13 cellular contexts compared by ENCODE assay signal in genomic region chr12:117042171-117042809, GRCh38. TPM values are rescaled to one million over a fixed set of nuclear protein-coding genes. Genes with fewer than 3 reads are reported as not detected.
DNase-seq lines count a peak whose midpoint lies in the region; ATAC-seq and TF ChIP-seq lines count a peak whose summit lies in the region.
"Had no signal": no experiment of that assay in that cellular context is flagged by ENCODE, and none has a peak within 500 bp of the region (broad histone marks: within the 10 kb centered on the region; RNA-seq: fewer than 3 reads in every experiment).

No MANE protein-coding gene starts in this region.

- H2AFZ ChIP-seq in H9 (ENCODE audit: low read length) = no peak overlapping the region

- no peak overlapping the region for H3K18ac ChIP-seq in H9 (ENCODE audit: insufficient read length, low read depth, low read length)

- intact Hi-C loops in right cardiac atrium (cut with DNase I) (no loop called here), stomach (cut with DNase I; ENCODE audit: low total_unique reads) (no loop called here), dorsolateral prefrontal cortex (cut with DNase I) (no loop called here)

- no peaks in the 10 kb centered on the region for H3K27me3 ChIP-seq in H9 (ENCODE audit: insufficient read depth, low read length)
- no peaks in the 10 kb centered on the region for H3K27me3 ChIP-seq in right cardiac atrium (ENCODE audit: control insufficient read depth, insufficient read depth)
- H3K27me3 ChIP-seq in stomach = no peaks in the 10 kb centered on the region
- H3K27me3 ChIP-seq in dorsolateral prefrontal cortex = peaks cover 0 to 4% (median 0%) of the 10 kb centered on the region in 45 donors
- H3K27me3 ChIP-seq in gastroesophageal sphincter = peaks cover 27% of the 10 kb centered on the region

- TF ChIP-seq EP300 in stomach (IDR thresholded peaks at IDR 0.05) (no peak), gastroesophageal sphincter (IDR thresholded peaks at IDR 0.05) (no peak)

- ATAC-seq in right cardiac atrium (peak; percentile 55 to 93), gastroesophageal sphincter (no peak)
- ATAC-seq: GM12878 had no signal

- H2BK20ac ChIP-seq in H9 (ENCODE audit: low read depth, low read length, poor library complexity, severe bottlenecking) = no peak overlapping the region

- H4K5ac ChIP-seq in H9 (ENCODE audit: insufficient read length, low read depth, low read length) = no peak overlapping the region

- no peak overlapping the region for H3K9ac ChIP-seq in H9 (ENCODE audit: extremely low read depth, insufficient read length, low read length)

- no peaks in the 10 kb centered on the region for H3K9me3 Mint-ChIP-seq in H9
- H3K9me3 Mint-ChIP-seq: neural crest cell had no signal

- H3K4me3 Mint-ChIP-seq in H9 = no peak overlapping the region
- H3K4me3 Mint-ChIP-seq: neural crest cell had no signal

- no peaks in the 10 kb centered on the region for H3K9me3 ChIP-seq in H9 (ENCODE audit: control insufficient read depth, low read depth, low read length)
- no peaks in the 10 kb centered on the region for H3K9me3 ChIP-seq in right cardiac atrium (ENCODE audit: control insufficient read depth, low read length)
- no peaks in the 10 kb centered on the region for H3K9me3 ChIP-seq in stomach
- H3K9me3 ChIP-seq in gastroesophageal sphincter = no peaks in the 10 kb centered on the region

- no peaks in the 10 kb centered on the region; the same call in 1 of the 2 replicates for H3K27me3 Mint-ChIP-seq in H9 (ENCODE audit: low read depth)

- TF ChIP-seq CTCF in H9 (conservative IDR thresholded peaks at IDR 0.05) = no peak
- no peak for TF ChIP-seq CTCF in stomach (IDR thresholded peaks at IDR 0.05)
- no peak for TF ChIP-seq CTCF in dorsolateral prefrontal cortex (IDR thresholded peaks at IDR 0.05 in 54 of 56, conservative IDR thresholded peaks at IDR 0.05 in 2 of 56; ENCODE audit: low read depth in 1 of 56, partially characterized antibody in 56 of 56)
- no peak for TF ChIP-seq CTCF in gastroesophageal sphincter (IDR thresholded peaks at IDR 0.05)

- no peaks in the 10 kb centered on the region for H4K20me1 ChIP-seq in H9 (ENCODE audit: control insufficient read depth, insufficient read depth, insufficient read length)

- peaks cover 21 to 47% of the 10 kb centered on the region in 2 experiments for H3K4me1 Mint-ChIP-seq in H9

- no peaks in the 10 kb centered on the region for H3K79me2 ChIP-seq in H9 (ENCODE audit: insufficient read depth, low read length)

- no peaks in the 10 kb centered on the region for H3K36me3 Mint-ChIP-seq in H9 (ENCODE audit: insufficient read depth in 1 of 3, low read depth in 3 of 3)

- no peak overlapping the region for H4K91ac ChIP-seq in H9 (ENCODE audit: insufficient read length, low read depth, low read length)

- H3K4me2 ChIP-seq in H9 (ENCODE audit: insufficient read depth, insufficient read length, low read length) = no peak overlapping the region

- no peak overlapping the region for H3K27ac Mint-ChIP-seq in H9

- H2AK5ac ChIP-seq in H9 (ENCODE audit: insufficient read length, low read length) = no peak overlapping the region

- DNase-seq in H9 (no peak), UCSD-AML1 (lab: John Stamatoyannopoulos, UW; ENCODE audit: unreplicated experiment) (peak; percentile 59), right cardiac atrium (peak; percentile 63 to 68 (median 66)), stomach (peak; percentile 73), HPDE6-E6E7 (ENCODE audit: extremely low spot score) (no peak), dorsolateral prefrontal cortex (no peak)
- no peak for DNase-seq in stimulated activated CD4-positive, alpha-beta T cell treated with anti-CD3 and anti-CD28 coated beads, Interleukin-2, amount 100 ng/mL, for 48 hours
- DNase-seq: NCI-H345; RPMI8226; stimulated activated naive CD4-positive, alpha-beta T cell treated with Interleukin-2 at 50 U/mL for 16 hours had no signal

- H3K56ac ChIP-seq in H9 (ENCODE audit: insufficient read length, low read depth, low read length) = no peak overlapping the region

- peaks cover 3% of the 10 kb centered on the region for H3K23me2 ChIP-seq in H9 (ENCODE audit: insufficient read length, low read depth, low read length, poor library complexity, severe bottlenecking)

- H2BK5ac ChIP-seq in H9 (ENCODE audit: insufficient read length, low read length) = no peak overlapping the region

- no peak overlapping the region for H3K4ac ChIP-seq in H9 (ENCODE audit: low read depth, low read length)

- H3K4me1 ChIP-seq in H9 (ENCODE audit: insufficient read depth, low read length) (no peaks in the 10 kb centered on the region), right cardiac atrium (ENCODE audit: control insufficient read depth, insufficient read depth, low read length) (no peaks in the 10 kb centered on the region), stomach (peaks cover 4 to 48% (median 20%) of the 10 kb centered on the region in 4 donors), gastroesophageal sphincter (no peaks in the 10 kb centered on the region)

- peaks cover 0 to 40% (median 9%) of the 10 kb centered on the region in 4 donors for H3K36me3 ChIP-seq in stomach
- H3K36me3 ChIP-seq in gastroesophageal sphincter = no peaks in the 10 kb centered on the region

- no peak for TF ChIP-seq POLR2A in stomach (IDR thresholded peaks at IDR 0.05)
- TF ChIP-seq POLR2A in gastroesophageal sphincter (IDR thresholded peaks at IDR 0.05) = no peak

- H3K23ac ChIP-seq in H9 (ENCODE audit: insufficient read length, low read depth, low read length) = no peak overlapping the region

- H3K14ac ChIP-seq in H9 (ENCODE audit: insufficient read depth, low read length) = peak overlapping the region; percentile 16; the same call in 1 of the 2 replicates

- H4K8ac ChIP-seq in H9 (replicated peaks; ENCODE audit: insufficient read length, low read depth, low read length) = no peak overlapping the region

- H2BK120ac ChIP-seq in H9 (ENCODE audit: low read depth, low read length, poor library complexity, severe bottlenecking) = no peak overlapping the region

- no peak overlapping the region for H3T11ph ChIP-seq in H9 (ENCODE audit: low read length)

- no CpG with 5 or more reads among the region's 21 CpGs for WGBS in H9 (ENCODE audit: extremely low coverage, insufficient read length, low lambda C conversion rate)
- 67% methylated on average over 21 of the region's 21 CpGs for WGBS in right cardiac atrium
- WGBS in stomach, 5 donors = 62 to 74% (median 69%) methylated on average over 18 to 21 of the region's 21 CpGs
- 80% methylated on average over 3 of the region's 21 CpGs; no CpG with 5 or more reads in 1 of the 2 donors for WGBS in gastroesophageal sphincter (ENCODE audit: low coverage in 1 of 2), 2 donors

- no peak overlapping the region for H2BK12ac ChIP-seq in H9 (ENCODE audit: insufficient read length, low read depth, low read length)

- H3K27ac ChIP-seq in H9 (ENCODE audit: insufficient read length, low read depth, low read length) (no peak overlapping the region), right cardiac atrium (ENCODE audit: low read length) (no peak overlapping the region), stomach (peak overlapping the region; percentile 12 to 60 (median 26)), dorsolateral prefrontal cortex (no peak overlapping the region), gastroesophageal sphincter (no peak overlapping the region)

- no peak overlapping the region for H3K4me3 ChIP-seq in right cardiac atrium (ENCODE audit: low read length)
- H3K4me3 ChIP-seq in stomach = no peak overlapping the region
- no peak overlapping the region for H3K4me3 ChIP-seq in dorsolateral prefrontal cortex
- no peak overlapping the region for H3K4me3 ChIP-seq in gastroesophageal sphincter
- H3K4me3 ChIP-seq: GM12878 had no signal

- no peaks in the 10 kb centered on the region for H3K79me1 ChIP-seq in H9 (ENCODE audit: insufficient read depth, low read depth, low read length, poor library complexity, severe bottlenecking)

- no peak overlapping the region for H2BK15ac ChIP-seq in H9 (ENCODE audit: low read depth, low read length)

RNA-seq across cellular contexts. Expression of gene TESC, which starts 56.9 kb away (rescaled TPM):
- 5.4 and 5.8 TPM in 2 replicates for total RNA-seq in H9 (2021)
- total RNA-seq in right cardiac atrium = 10 to 100 TPM; 23.1 to 98.5 (median 57.6) TPM
- 71.7 TPM for polyA plus RNA-seq in right cardiac atrium
- 100 to 1,000 TPM in 2 of 5 donors, 10 to 100 TPM in 2, not detected in 1; 51.3 to 352 (median 103) TPM for total RNA-seq in stomach
- polyA plus RNA-seq in stomach = 100 to 1,000 TPM in 1 of 3 donors, 10 to 100 TPM in 2; 70.3 to 183 (median 87.5) TPM
- 10 to 100 TPM; 12.2 to 65.0 (median 37.1) TPM for total RNA-seq in dorsolateral prefrontal cortex
- total RNA-seq in gastroesophageal sphincter = 1 to 10 TPM; 3.0 to 5.3 (median 4.5) TPM

Comparison
In these comparisons a context has a peak if more than half of its experiments do, and no peak if none do; other contexts are left out.
1. DNase-seq: peak in UCSD-AML1 (single experiment), right cardiac atrium (3 of 3) and stomach (single experiment); none in H9 (single experiment), HPDE6-E6E7 (single experiment), dorsolateral prefrontal cortex (0 of 10) and stimulated activated CD4-positive, alpha-beta T cell treated with anti-CD3 and anti-CD28 coated beads, Interleukin-2, amount 100 ng/mL, for 48 hours (0 of 2).
2. H3K27ac ChIP-seq: peak in stomach (5 of 5); none in H9 (single experiment), right cardiac atrium (single experiment), dorsolateral prefrontal cortex (0 of 59) and gastroesophageal sphincter (0 of 4).